20 cellular contexts compared by ENCODE assay signal in the genomic region with DNA sequence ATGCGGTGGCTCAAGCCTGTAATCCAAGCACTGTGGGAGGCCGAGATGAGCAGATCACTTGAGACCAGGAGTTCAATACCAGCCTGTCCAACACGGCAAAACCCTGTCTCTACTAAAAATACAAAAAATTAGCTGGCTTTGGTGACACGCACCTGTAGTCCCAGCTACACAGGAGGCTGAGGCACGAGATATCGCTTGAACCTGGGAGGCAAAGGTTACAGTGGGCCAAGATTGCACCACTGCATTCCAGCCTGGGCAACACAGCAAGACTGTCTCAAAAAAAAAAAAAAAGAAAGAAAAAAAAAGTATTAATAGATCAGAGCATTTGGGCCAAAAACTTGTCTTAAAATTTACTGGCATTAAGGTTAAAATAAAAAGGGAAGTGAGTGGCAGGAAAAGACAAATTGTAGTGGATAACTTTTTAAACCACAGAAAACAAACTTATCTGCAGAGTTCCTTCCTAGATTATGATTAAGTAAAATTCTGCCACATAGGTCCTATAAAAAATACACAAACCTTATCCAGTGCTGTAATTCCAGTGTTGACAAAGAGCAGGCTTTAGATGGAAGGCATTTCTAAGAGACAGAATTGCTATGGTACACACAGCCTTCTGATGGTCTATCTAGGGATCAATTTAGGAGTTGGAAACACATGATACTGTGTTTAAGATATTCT. TPM values are rescaled to one million over a fixed set of nuclear protein-coding genes. Genes with fewer than 3 reads are reported as not detected.
DNase-seq lines count a peak whose midpoint lies in the region; ATAC-seq, FAIRE-seq and TF ChIP-seq lines count a peak whose summit lies in the region.
"Had no signal": no experiment of that assay in that cellular context is flagged by ENCODE, and none has a peak within 500 bp of the region (broad histone marks: within the 10 kb centered on the region; RNA-seq: fewer than 3 reads in every experiment).

No MANE protein-coding gene starts in this region.

- intact Hi-C loops in activated B cell treated with CpG ODN at 0.5 μM for 24 hours (cut with micrococcal nuclease), result no loop called here
- intact Hi-C loops in HepG2 (cut with micrococcal nuclease; ENCODE audit: unreplicated experiment), result no loop called here
- intact Hi-C loops in transverse colon (cut with DNase I; ENCODE audit: low total_unique reads), result no loop called here

- DNase-seq in KG1 (lab: John Stamatoyannopoulos, UW), result peak; percentile 29
- DNase-seq in activated B cell treated with CpG ODN at 0.5 μM for 24 hours, result no peak
- DNase-seq in HepG2 (ENCODE audit: low spot score), result no peak
- no peak for DNase-seq in transverse colon
- no peak for DNase-seq in NCI-H526 treated with DMSO at 0.1 percent for 48 hours (lab: John Stamatoyannopoulos, UW)
- DNase-seq in NCI-H128 (lab: John Stamatoyannopoulos, UW; ENCODE audit: unreplicated experiment), result no peak
- no peak for DNase-seq in GM19238 (ENCODE audit: insufficient read length, low spot score)
- DNase-seq: activated CD8-positive, alpha-beta T cell treated with anti-CD3 and anti-CD28 coated beads for 36 hours; aorta; heart right ventricle; kidney glomerular epithelial cell; naive thymus-derived CD8-positive, alpha-beta T cell; NCI-H187; NCI-H510A treated with DMSO at 0.1 percent for 48 hours; retina had no signal

- no peaks in the 10 kb centered on the region for H3K27me3 ChIP-seq in HepG2 (ENCODE audit: control insufficient read depth in 1 of 2, insufficient read depth in 2 of 2, low read length in 2 of 2)
- no peaks in the 10 kb centered on the region for H3K27me3 ChIP-seq in transverse colon
- H3K27me3 ChIP-seq: heart right ventricle, SJSA1 had no signal

- H3K9me3 ChIP-seq in HepG2 (ENCODE audit: low read length) (no peaks in the 10 kb centered on the region), transverse colon (no peaks in the 10 kb centered on the region)
- H3K9me3 ChIP-seq: heart right ventricle, SJSA1, thoracic aorta had no signal

- TF ChIP-seq RAD21 in HepG2 (CRISPR knock-in tag; IDR thresholded peaks at IDR 0.05), result no peak

- no peak for FAIRE-seq in HepG2 (lab: Jason Lieb, UNC)
- FAIRE-seq: colon had no signal

- H3K27ac ChIP-seq in HepG2 (ENCODE audit: extremely low read length, insufficient read depth, low read length) (no peak overlapping the region), transverse colon (peak overlapping the region; percentile 58 to 65 (median 60))
- H3K27ac ChIP-seq: C4-2B, thoracic aorta had no signal

- peaks cover 0 to 1% of the 10 kb centered on the region in 2 experiments; a peak in 2 of 5 replicates for H3K36me3 ChIP-seq in HepG2 (replicated peaks in 1 of 2; ENCODE audit: control insufficient read depth in 1 of 2, insufficient read depth in 2 of 2, low read length in 2 of 2)
- H3K36me3 ChIP-seq in transverse colon, result no peaks in the 10 kb centered on the region
- H3K36me3 ChIP-seq: SJSA1 had no signal

- peaks cover 10% of the 10 kb centered on the region for H3K4me1 Mint-ChIP-seq in activated B cell treated with CpG ODN at 0.5 μM for 24 hours

- BruUV-seq in HepG2 (replicated peaks; lab: Mats Ljungman, UMichigan), result no TSS peak

- TF ChIP-seq CTCF in activated B cell treated with CpG ODN at 0.5 μM for 24 hours (IDR thresholded peaks at IDR 0.05), result no peak
- TF ChIP-seq CTCF in HepG2 (CRISPR knock-in tag; IDR thresholded peaks at IDR 0.05), result no peak
- TF ChIP-seq CTCF in transverse colon (IDR thresholded peaks at IDR 0.05), result no peak

- TF ChIP-seq POLR2A in HepG2 (IDR thresholded peaks at IDR 0.05; ENCODE audit: insufficient read depth in 1 of 2, low read depth in 2 of 2, low read length in 2 of 2) (no peak), transverse colon (IDR thresholded peaks at IDR 0.05) (no peak)

- no peaks in the 10 kb centered on the region for H3K9me3 Mint-ChIP-seq in activated B cell treated with CpG ODN at 0.5 μM for 24 hours
- H3K9me3 Mint-ChIP-seq: activated CD8-positive, alpha-beta T cell treated with anti-CD3 and anti-CD28 coated beads for 36 hours; naive thymus-derived CD8-positive, alpha-beta T cell had no signal

- no peak overlapping the region for H2AFZ ChIP-seq in HepG2 (ENCODE audit: low read length)
- H2AFZ ChIP-seq: GM23248 had no signal

- CTCF ChIA-PET in activated B cell treated with CpG ODN at 0.5 μM for 24 hours (lab: Charles Lee), result no interaction called here
- CTCF ChIA-PET in HepG2 (lab: Yijun Ruan, JAX; ENCODE audit: low intra/inter-chr PET ratio, low total read pairs), result no interaction called here

- peak overlapping the region; percentile 10 for H3K27ac Mint-ChIP-seq in activated B cell treated with CpG ODN at 0.5 μM for 24 hours
- H3K27ac Mint-ChIP-seq: activated CD8-positive, alpha-beta T cell treated with anti-CD3 and anti-CD28 coated beads for 36 hours had no signal

- no peak overlapping the region for H3K4me2 ChIP-seq in HepG2 (ENCODE audit: low read depth, low read length)

- POLR2A ChIA-PET in activated B cell treated with CpG ODN at 0.5 μM for 24 hours (lab: Charles Lee), result no interaction called here
- POLR2A ChIA-PET in HepG2 (lab: Yijun Ruan, JAX), result no interaction called here

- in situ Hi-C loops in HepG2 (cut with HindIII; ENCODE audit: extremely low pct_ligation_motif_present, low pct_unique_long_range_greater_than_20kb), result no loop called here
- in situ Hi-C loops in transverse colon (cut with MboI; ENCODE audit: low pct_ligation_motif_present in 1 of 4, low pct_unique_long_range_greater_than_20kb in 1 of 4, low sequenced_read_pairs in 3 of 4), result no loop called here

- no peaks in the 10 kb centered on the region for H4K20me1 ChIP-seq in HepG2 (ENCODE audit: insufficient read depth, low read length)

- H3K4me3 ChIP-seq in HepG2 (replicated peaks in 1 of 3; ENCODE audit: insufficient read depth in 1 of 3, low read depth in 2 of 3, low read length in 3 of 3) (no peak overlapping the region), transverse colon (no peak overlapping the region)
- H3K4me3 ChIP-seq: GM23248, heart right ventricle, SJSA1, thoracic aorta had no signal

- H3K9ac ChIP-seq in HepG2 (ENCODE audit: insufficient read depth, low read depth, low read length), result no peak overlapping the region
- H3K9ac ChIP-seq: GM23248 had no signal

- no peaks in the 10 kb centered on the region for H3K27me3 Mint-ChIP-seq in activated B cell treated with CpG ODN at 0.5 μM for 24 hours
- H3K27me3 Mint-ChIP-seq: activated CD8-positive, alpha-beta T cell treated with anti-CD3 and anti-CD28 coated beads for 36 hours; naive thymus-derived CD8-positive, alpha-beta T cell had no signal

- WGBS in HepG2 (ENCODE audit: low lambda C conversion rate), result 78% methylated on average over 6 of the region's 6 CpGs
- WGBS in transverse colon (ENCODE audit: low coverage in 1 of 2), 2 donors, result 81 to 88% methylated on average over 1 to 6 of the region's 6 CpGs

- no peak overlapping the region for H3K4me3 Mint-ChIP-seq in activated B cell treated with CpG ODN at 0.5 μM for 24 hours
- H3K4me3 Mint-ChIP-seq: activated CD8-positive, alpha-beta T cell treated with anti-CD3 and anti-CD28 coated beads for 36 hours; naive thymus-derived CD8-positive, alpha-beta T cell had no signal

- TF ChIP-seq EP300 in HepG2 (IDR thresholded peaks at IDR 0.05; ENCODE audit: low read depth in 2 of 2, low read length in 2 of 2) (no peak), HepG2 (CRISPR knock-in tag; IDR thresholded peaks at IDR 0.05; ENCODE audit: borderline replicate concordance) (no peak), transverse colon (IDR thresholded peaks at IDR 0.05; ENCODE audit: low read depth) (no peak)

- H3K4me1 ChIP-seq in HepG2 (ENCODE audit: insufficient read depth, low read length) (peaks cover 36% of the 10 kb centered on the region), transverse colon (peaks cover 11 to 33% (median 18%) of the 10 kb centered on the region in 4 donors)

- peaks cover 2% of the 10 kb centered on the region for H3K79me2 ChIP-seq in HepG2 (ENCODE audit: insufficient read depth, low read length)

- peaks cover 22% of the 10 kb centered on the region for H3K36me3 Mint-ChIP-seq in activated B cell treated with CpG ODN at 0.5 μM for 24 hours (ENCODE audit: low read depth)

- ATAC-seq in activated B cell treated with CpG ODN at 0.5 μM for 24 hours (ENCODE audit: low read depth) (no peak), HepG2 (no peak)
- ATAC-seq: activated CD8-positive, alpha-beta T cell treated with anti-CD3 and anti-CD28 coated beads for 36 hours; heart right ventricle; naive thymus-derived CD8-positive, alpha-beta T cell had no signal

TF ChIP-seq in HepG2, 621 proteins besides CTCF, POLR2A, EP300 and RAD21 (continues in another document):
- TF ChIP-seq BORCS8-MEF2B (CRISPR knock-in tag; IDR thresholded peaks at IDR 0.05) (no peak), ZMYM2 (CRISPR knock-in tag; IDR thresholded peaks at IDR 0.05) (0 out of 2 replicates have a peak, but pooled peaks have one; percentile 20), ZSCAN21 (CRISPR knock-in tag; IDR thresholded peaks at IDR 0.05; ENCODE audit: borderline replicate concordance) (no peak), MAF1 (CRISPR knock-in tag; IDR thresholded peaks at IDR 0.05; ENCODE audit: borderline replicate concordance) (no peak), ZNF329 (CRISPR knock-in tag; IDR thresholded peaks at IDR 0.05; ENCODE audit: low read depth) (no peak)

RNA-seq across cellular contexts. Expression of a gene that starts 53.3 kb away (rescaled TPM):
- 68.4 and 81.3 TPM in 2 replicates for total RNA-seq in activated B cell treated with CpG ODN at 0.5 μM for 24 hours
- total RNA-seq in HepG2 (2016; rRNA removed; fragmentation: Illumina TruSeq; extraction: Trizol), result 22.2 and 29.0 TPM in 2 replicates
- total RNA-seq in HepG2 (2016; cell fraction: cytosol; rRNA removed; fragmentation: Illumina TruSeq; extraction: Trizol; ENCODE audit: low read depth), result 13.2 and 15.1 TPM in 2 replicates
- total RNA-seq in HepG2 (2016; cell fraction: insoluble cytoplasmic fraction; rRNA removed; fragmentation: Illumina TruSeq; extraction: Trizol), result 20.7 and 29.3 TPM in 2 replicates
- total RNA-seq in HepG2 (2016; cell fraction: membrane; rRNA removed; fragmentation: Illumina TruSeq; extraction: Trizol), result 12.4 and 12.5 TPM in 2 replicates
- total RNA-seq in HepG2 (2016; cell fraction: nucleus; rRNA removed; fragmentation: Illumina TruSeq; extraction: Trizol), result 30.3 and 40.7 TPM in 2 replicates
- 27.6 and 30.1 TPM in 2 replicates for polyA plus RNA-seq in HepG2 (2011; rRNA removed)
- polyA plus RNA-seq in HepG2 (2011; cell fraction: cytosol; rRNA removed), result 18.6 and 19.6 TPM in 2 replicates
- 30.8 and 35.1 TPM in 2 replicates for polyA plus RNA-seq in HepG2 (2011; cell fraction: nucleus; rRNA removed)
- 19.5 and 29.5 TPM in 2 replicates for polyA plus RNA-seq in HepG2 (2012)
- polyA plus RNA-seq in HepG2 (2016; cell fraction: cytosol; fragmentation: Illumina TruSeq; extraction: Trizol; ENCODE audit: low read depth), result 3.5 and 3.8 TPM in 2 replicates
- polyA plus RNA-seq in HepG2 (2016; cell fraction: insoluble cytoplasmic fraction; fragmentation: Illumina TruSeq; extraction: Trizol; ENCODE audit: low read depth), result 25.3 and 28.3 TPM in 2 replicates
- 6.2 and 6.5 TPM in 2 replicates for polyA plus RNA-seq in HepG2 (2016; cell fraction: membrane; fragmentation: Illumina TruSeq; extraction: Trizol; ENCODE audit: low read depth)
- 38.1 and 40.6 TPM in 2 replicates for polyA plus RNA-seq in HepG2 (2016; cell fraction: nucleus; fragmentation: Illumina TruSeq; extraction: Trizol; ENCODE audit: insufficient read depth, low read depth)
- 85.8 and 132 TPM in 2 replicates for polyA minus RNA-seq in HepG2 (2011; rRNA and poly(A)+ RNA removed; ENCODE audit: low replicate concordance)
- polyA minus RNA-seq in HepG2 (2011; cell fraction: cytosol; rRNA and poly(A)+ RNA removed), result 16.7 and 20.7 TPM in 2 replicates
- polyA minus RNA-seq in HepG2 (2011; cell fraction: nucleus; rRNA and poly(A)+ RNA removed), result 50.2 and 53.3 TPM in 2 replicates
- total RNA-seq in transverse colon, result 100 to 1,000 TPM in 2 of 4 donors, 10 to 100 TPM in 2; 82.1 to 143 (median 101) TPM
